ENCODE assay signal across 1 cellular context in the genomic region with DNA sequence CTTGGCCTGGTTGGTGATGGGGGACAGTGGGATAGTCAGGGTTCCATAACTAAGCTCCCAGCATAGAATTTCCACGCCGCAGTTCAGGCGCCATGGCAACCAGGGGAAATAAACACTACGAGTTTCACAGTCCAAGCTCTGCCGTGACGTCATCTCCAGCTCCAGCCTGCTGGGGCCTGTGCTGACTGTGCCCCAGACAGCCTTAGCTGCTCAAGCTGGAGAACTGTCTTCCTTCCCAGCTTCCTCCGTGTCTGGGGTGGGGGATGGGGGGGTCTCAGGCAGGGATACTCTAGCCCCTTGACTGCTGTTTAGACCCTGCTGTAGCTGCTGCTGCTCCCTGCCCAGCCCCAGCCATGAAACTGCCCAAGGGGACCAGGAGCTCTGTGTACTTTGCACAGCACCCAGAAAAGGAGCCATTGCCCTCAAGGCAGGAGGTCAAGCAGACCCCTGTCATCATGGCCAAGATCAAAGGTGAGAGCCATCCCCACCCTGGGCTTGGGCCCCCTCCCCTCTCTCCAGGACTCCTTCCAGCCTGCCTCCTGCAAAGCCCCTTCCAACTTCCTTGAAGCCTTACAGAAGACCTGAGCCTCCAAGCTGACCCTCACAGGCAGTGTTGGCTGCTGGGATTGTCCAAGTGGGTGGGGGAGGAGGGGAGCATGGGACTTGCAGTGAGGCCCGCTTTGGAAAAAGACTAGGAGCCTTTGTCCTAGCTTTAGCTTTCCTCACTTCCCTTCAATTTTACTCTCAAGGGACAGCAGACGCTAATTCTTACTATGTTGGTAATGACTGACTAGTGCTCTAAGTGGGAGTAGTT.
TF ChIP-seq lines count a peak whose summit lies in the region.

No MANE protein-coding gene starts in this region.

TF ChIP-seq in HepG2, 621 proteins besides CTCF, POLR2A, EP300 and RAD21 (continued from another document):
- TF ChIP-seq, protein P1, sequence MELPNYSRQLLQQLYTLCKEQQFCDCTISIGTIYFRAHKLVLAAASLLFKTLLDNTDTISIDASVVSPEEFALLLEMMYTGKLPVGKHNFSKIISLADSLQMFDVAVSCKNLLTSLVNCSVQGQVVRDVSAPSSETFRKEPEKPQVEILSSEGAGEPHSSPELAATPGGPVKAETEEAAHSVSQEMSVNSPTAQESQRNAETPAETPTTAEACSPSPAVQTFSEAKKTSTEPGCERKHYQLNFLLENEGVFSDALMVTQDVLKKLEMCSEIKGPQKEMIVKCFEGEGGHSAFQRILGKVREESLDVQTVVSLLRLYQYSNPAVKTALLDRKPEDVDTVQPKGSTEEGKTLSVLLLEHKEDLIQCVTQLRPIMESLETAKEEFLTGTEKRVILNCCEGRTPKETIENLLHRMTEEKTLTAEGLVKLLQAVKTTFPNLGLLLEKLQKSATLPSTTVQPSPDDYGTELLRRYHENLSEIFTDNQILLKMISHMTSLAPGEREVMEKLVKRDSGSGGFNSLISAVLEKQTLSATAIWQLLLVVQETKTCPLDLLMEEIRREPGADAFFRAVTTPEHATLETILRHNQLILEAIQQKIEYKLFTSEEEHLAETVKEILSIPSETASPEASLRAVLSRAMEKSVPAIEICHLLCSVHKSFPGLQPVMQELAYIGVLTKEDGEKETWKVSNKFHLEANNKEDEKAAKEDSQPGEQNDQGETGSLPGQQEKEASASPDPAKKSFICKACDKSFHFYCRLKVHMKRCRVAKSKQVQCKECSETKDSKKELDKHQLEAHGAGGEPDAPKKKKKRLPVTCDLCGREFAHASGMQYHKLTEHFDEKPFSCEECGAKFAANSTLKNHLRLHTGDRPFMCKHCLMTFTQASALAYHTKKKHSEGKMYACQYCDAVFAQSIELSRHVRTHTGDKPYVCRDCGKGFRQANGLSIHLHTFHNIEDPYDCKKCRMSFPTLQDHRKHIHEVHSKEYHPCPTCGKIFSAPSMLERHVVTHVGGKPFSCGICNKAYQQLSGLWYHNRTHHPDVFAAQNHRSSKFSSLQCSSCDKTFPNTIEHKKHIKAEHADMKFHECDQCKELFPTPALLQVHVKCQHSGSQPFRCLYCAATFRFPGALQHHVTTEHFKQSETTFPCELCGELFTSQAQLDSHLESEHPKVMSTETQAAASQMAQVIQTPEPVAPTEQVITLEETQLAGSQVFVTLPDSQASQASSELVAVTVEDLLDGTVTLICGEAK (IDR thresholded peaks at IDR 0.05) = no peak
- TF ChIP-seq, protein P1 (CRISPR knock-in tag; IDR thresholded peaks at IDR 0.05) = no peak
- TF ChIP-seq PTBP1 (IDR thresholded peaks at IDR 0.05; ENCODE audit: low read depth, low read length, poor library complexity, severe bottlenecking) = no peak
- no peak for TF ChIP-seq ZNF572 (CRISPR knock-in tag; IDR thresholded peaks at IDR 0.05)
- TF ChIP-seq ZNF30 (CRISPR knock-in tag; IDR thresholded peaks at IDR 0.05) = no peak
- TF ChIP-seq, protein P2, sequence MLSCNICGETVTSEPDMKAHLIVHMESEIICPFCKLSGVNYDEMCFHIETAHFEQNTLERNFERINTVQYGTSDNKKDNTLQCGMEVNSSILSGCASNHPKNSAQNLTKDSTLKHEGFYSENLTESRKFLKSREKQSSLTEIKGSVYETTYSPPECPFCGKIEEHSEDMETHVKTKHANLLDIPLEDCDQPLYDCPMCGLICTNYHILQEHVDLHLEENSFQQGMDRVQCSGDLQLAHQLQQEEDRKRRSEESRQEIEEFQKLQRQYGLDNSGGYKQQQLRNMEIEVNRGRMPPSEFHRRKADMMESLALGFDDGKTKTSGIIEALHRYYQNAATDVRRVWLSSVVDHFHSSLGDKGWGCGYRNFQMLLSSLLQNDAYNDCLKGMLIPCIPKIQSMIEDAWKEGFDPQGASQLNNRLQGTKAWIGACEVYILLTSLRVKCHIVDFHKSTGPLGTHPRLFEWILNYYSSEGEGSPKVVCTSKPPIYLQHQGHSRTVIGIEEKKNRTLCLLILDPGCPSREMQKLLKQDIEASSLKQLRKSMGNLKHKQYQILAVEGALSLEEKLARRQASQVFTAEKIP (CRISPR knock-in tag; IDR thresholded peaks at IDR 0.05; ENCODE audit: borderline replicate concordance) = no peak
- TF ChIP-seq ZFX (CRISPR knock-in tag; IDR thresholded peaks at IDR 0.05; ENCODE audit: low read depth) = peak; percentile 83
- TF ChIP-seq ZFY (CRISPR knock-in tag; IDR thresholded peaks at IDR 0.05) = peak; percentile 37; the same call in 1 of the 2 replicates
- TF ChIP-seq TGIF2 (CRISPR knock-in tag; IDR thresholded peaks at IDR 0.05) = no peak
- TF ChIP-seq, protein P3, sequence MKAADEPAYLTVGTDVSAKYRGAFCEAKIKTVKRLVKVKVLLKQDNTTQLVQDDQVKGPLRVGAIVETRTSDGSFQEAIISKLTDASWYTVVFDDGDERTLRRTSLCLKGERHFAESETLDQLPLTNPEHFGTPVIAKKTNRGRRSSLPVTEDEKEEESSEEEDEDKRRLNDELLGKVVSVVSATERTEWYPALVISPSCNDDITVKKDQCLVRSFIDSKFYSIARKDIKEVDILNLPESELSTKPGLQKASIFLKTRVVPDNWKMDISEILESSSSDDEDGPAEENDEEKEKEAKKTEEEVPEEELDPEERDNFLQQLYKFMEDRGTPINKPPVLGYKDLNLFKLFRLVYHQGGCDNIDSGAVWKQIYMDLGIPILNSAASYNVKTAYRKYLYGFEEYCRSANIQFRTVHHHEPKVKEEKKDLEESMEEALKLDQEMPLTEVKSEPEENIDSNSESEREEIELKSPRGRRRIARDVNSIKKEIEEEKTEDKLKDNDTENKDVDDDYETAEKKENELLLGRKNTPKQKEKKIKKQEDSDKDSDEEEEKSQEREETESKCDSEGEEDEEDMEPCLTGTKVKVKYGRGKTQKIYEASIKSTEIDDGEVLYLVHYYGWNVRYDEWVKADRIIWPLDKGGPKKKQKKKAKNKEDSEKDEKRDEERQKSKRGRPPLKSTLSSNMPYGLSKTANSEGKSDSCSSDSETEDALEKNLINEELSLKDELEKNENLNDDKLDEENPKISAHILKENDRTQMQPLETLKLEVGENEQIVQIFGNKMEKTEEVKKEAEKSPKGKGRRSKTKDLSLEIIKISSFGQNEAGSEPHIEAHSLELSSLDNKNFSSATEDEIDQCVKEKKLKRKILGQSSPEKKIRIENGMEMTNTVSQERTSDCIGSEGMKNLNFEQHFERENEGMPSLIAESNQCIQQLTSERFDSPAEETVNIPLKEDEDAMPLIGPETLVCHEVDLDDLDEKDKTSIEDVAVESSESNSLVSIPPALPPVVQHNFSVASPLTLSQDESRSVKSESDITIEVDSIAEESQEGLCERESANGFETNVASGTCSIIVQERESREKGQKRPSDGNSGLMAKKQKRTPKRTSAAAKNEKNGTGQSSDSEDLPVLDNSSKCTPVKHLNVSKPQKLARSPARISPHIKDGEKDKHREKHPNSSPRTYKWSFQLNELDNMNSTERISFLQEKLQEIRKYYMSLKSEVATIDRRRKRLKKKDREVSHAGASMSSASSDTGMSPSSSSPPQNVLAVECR (CRISPR knock-in tag; IDR thresholded peaks at IDR 0.05; ENCODE audit: borderline replicate concordance) = peak; percentile 36; the same call in 1 of the 2 replicates
- TF ChIP-seq ZBTB21 (CRISPR knock-in tag; IDR thresholded peaks at IDR 0.05) = peak; percentile 79; the same call in 1 of the 2 replicates
- no peak for TF ChIP-seq SIX4 (CRISPR knock-in tag; IDR thresholded peaks at IDR 0.05)
- no peak for TF ChIP-seq KMT2A (CRISPR knock-in tag; IDR thresholded peaks at IDR 0.05)
- peak; percentile 90 for TF ChIP-seq RFX1 (IDR thresholded peaks at IDR 0.05)
- TF ChIP-seq CHD2 (IDR thresholded peaks at IDR 0.05; ENCODE audit: low read depth, low read length) = peak; percentile 8; the same call in 1 of the 2 replicates
- peak; percentile 86 for TF ChIP-seq CREM (IDR thresholded peaks at IDR 0.05)
- no peak for TF ChIP-seq CREM (CRISPR knock-in tag; IDR thresholded peaks at IDR 0.05)
